Comparison of ENCODE assay signal across 10 cellular contexts in genomic region chr15:63970723-63971426, GRCh38.
A peak's percentile ranks its signal among the peaks of the same experiment; 100 is the strongest.
DNase-seq lines count a peak whose midpoint lies in the region; ATAC-seq, FAIRE-seq and TF ChIP-seq lines count a peak whose summit lies in the region.
"Had no signal": no experiment of that assay in that cellular context is flagged by ENCODE, and none has a peak within 500 bp of the region (broad histone marks: within the 10 kb centered on the region; RNA-seq: fewer than 3 reads in every experiment).

No MANE protein-coding gene starts in this region.

- H3K4me3 ChIP-seq in pancreas = no peak overlapping the region
- H3K4me3 ChIP-seq in esophagus muscularis mucosa = no peak overlapping the region
- H3K4me3 ChIP-seq: A549, SK-N-MC had no signal

- FAIRE-seq in pancreas (lab: Jason Lieb, UNC) = no peak
- FAIRE-seq: A549 had no signal

- no peak for TF ChIP-seq EP300 in esophagus muscularis mucosa (IDR thresholded peaks at IDR 0.05)

- H3K27ac ChIP-seq in pancreas (peak overlapping the region; percentile 40 to 85 (median 58)), esophagus muscularis mucosa (replicated peaks in 1 of 4) (peak overlapping the region in 1 of 4 donors; percentile 17)
- H3K27ac ChIP-seq: A549 had no signal

- no peaks in the 10 kb centered on the region for H3K36me3 Mint-ChIP-seq in activated B cell treated with CpG ODN at 0.5 μM for 24 hours (ENCODE audit: low read depth)

- no peak overlapping the region for H3K27ac Mint-ChIP-seq in activated B cell treated with CpG ODN at 0.5 μM for 24 hours

- peaks cover under 1% of the 10 kb centered on the region for H3K27me3 Mint-ChIP-seq in activated B cell treated with CpG ODN at 0.5 μM for 24 hours

- POLR2A ChIA-PET in activated B cell treated with CpG ODN at 0.5 μM for 24 hours (lab: Charles Lee) = interaction anchor here (1.1 kb wide), 1 partner anchor 40 kb away, joined by 4 read pairs; no protein-coding TSS in a partner anchor

- H3K4me3 Mint-ChIP-seq in activated B cell treated with CpG ODN at 0.5 μM for 24 hours = no peak overlapping the region

- 62 to 93% methylated on average over 3 of the region's 3 CpGs for WGBS in pancreas, 2 donors
- 89% methylated on average over 3 of the region's 3 CpGs for WGBS in esophagus muscularis mucosa

- no peak for TF ChIP-seq POLR2A in esophagus muscularis mucosa (IDR thresholded peaks at IDR 0.05; ENCODE audit: low read depth)

- H3K9me3 ChIP-seq in pancreas (no peaks in the 10 kb centered on the region), esophagus muscularis mucosa (no peaks in the 10 kb centered on the region)
- H3K9me3 ChIP-seq: A549 had no signal

- H3K36me3 ChIP-seq in pancreas = no peaks in the 10 kb centered on the region
- no peaks in the 10 kb centered on the region for H3K36me3 ChIP-seq in esophagus muscularis mucosa

- CTCF ChIA-PET in activated B cell treated with CpG ODN at 0.5 μM for 24 hours (lab: Charles Lee) = no interaction called here

- intact Hi-C loops in activated B cell treated with CpG ODN at 0.5 μM for 24 hours (cut with micrococcal nuclease) (no loop called here), pancreas (cut with DNase I) (no loop called here), esophagus muscularis mucosa (cut with DNase I) (no loop called here)

- H3K4me1 ChIP-seq in pancreas (peaks cover 7 to 48% (median 16%) of the 10 kb centered on the region in 3 donors), esophagus muscularis mucosa (peaks cover 7 to 51% (median 13%) of the 10 kb centered on the region in 4 donors)

- no peak for TF ChIP-seq CTCF in activated B cell treated with CpG ODN at 0.5 μM for 24 hours (IDR thresholded peaks at IDR 0.05)
- no peak for TF ChIP-seq CTCF in pancreas (IDR thresholded peaks at IDR 0.05)
- no peak for TF ChIP-seq CTCF in esophagus muscularis mucosa (IDR thresholded peaks at IDR 0.05)

- DNase-seq in NOMO-1 treated with DMSO at 0.1 percent for 48 hours (lab: John Stamatoyannopoulos, UW; ENCODE audit: unreplicated experiment) (peak; percentile 15), NOMO-1 treated with dmso at 0.1 percent for 144 hours (lab: John Stamatoyannopoulos, UW; ENCODE audit: unreplicated experiment) (no peak), activated B cell treated with CpG ODN at 0.5 μM for 24 hours (no peak), pancreas (no peak), kidney glomerular epithelial cell (lab: John Stamatoyannopoulos, UW) (no peak), esophagus muscularis mucosa (ENCODE audit: extremely low spot score) (no peak), OCI-M1 (lab: John Stamatoyannopoulos, UW) (no peak)

- H3K4me1 Mint-ChIP-seq in activated B cell treated with CpG ODN at 0.5 μM for 24 hours = peaks cover 21% of the 10 kb centered on the region

- H3K27me3 ChIP-seq in pancreas (no peaks in the 10 kb centered on the region), esophagus muscularis mucosa (no peaks in the 10 kb centered on the region)

- ATAC-seq in HG02759 (IDR thresholded peaks at IDR 0.05; ENCODE audit: unreplicated experiment) (peak; percentile 90), activated B cell treated with CpG ODN at 0.5 μM for 24 hours (ENCODE audit: low read depth) (peak; percentile 62), pancreas (peak in 2 of 4 donors; percentile 4 to 5)

- H3K9me3 Mint-ChIP-seq in activated B cell treated with CpG ODN at 0.5 μM for 24 hours = no peaks in the 10 kb centered on the region
